Comparison of ENCODE assay signal across 9 cellular contexts in the genomic region with DNA sequence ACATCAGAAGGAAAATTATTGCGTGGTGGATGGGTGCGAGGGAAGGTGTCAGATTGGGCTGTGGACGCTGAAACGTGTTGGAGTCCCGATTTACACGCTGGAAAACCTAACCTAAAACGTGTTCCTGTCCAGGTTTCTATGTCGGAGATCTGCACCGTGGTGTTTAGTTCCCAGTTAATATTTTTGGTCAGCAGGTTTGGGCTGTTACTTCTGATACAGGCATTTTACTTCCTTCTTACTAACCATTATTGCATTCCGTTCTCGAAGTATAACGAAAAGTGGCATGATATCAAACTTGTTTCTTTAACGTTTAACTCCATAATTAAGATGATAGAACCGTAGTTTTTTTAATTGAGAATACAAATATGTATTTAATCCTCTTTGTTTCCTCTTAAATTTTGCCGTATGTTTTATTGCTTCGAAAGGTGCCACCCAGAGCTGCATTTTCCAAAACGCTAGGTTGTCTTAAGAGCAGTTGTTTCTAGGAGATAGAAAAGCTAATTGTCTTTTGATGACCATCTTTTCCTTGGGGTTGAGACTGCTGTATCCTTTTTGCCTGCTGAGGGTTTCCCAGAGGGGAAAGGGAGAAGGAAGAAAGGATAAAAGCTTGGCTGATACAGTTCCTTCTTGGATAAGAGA. TPM values are rescaled to one million over a fixed set of nuclear protein-coding genes. Genes with fewer than 3 reads are reported as not detected.
DNase-seq lines count a peak whose midpoint lies in the region; ATAC-seq, FAIRE-seq and TF ChIP-seq lines count a peak whose summit lies in the region.
"Had no signal": no experiment of that assay in that cellular context is flagged by ENCODE, and none has a peak within 500 bp of the region (broad histone marks: within the 10 kb centered on the region; RNA-seq: fewer than 3 reads in every experiment).

No MANE protein-coding gene starts in this region.

- no peaks in the 10 kb centered on the region for H3K79me2 ChIP-seq in parathyroid adenoma

- H3K9ac ChIP-seq in ES-I3 (ENCODE audit: low read depth, low read length): peak overlapping the region; percentile 70; the same call in 1 of the 2 replicates
- H3K9ac ChIP-seq in parathyroid adenoma: no peak overlapping the region

- TF ChIP-seq CTCF in parathyroid adenoma (IDR thresholded peaks at IDR 0.05): no peak

- no peak for ATAC-seq in GM21825 (IDR thresholded peaks at IDR 0.05; ENCODE audit: unreplicated experiment)

- 29 to 31% methylated on average over 17 of the region's 17 CpGs for WGBS in esophagus, 2 donors

- no peak overlapping the region for H2AFZ ChIP-seq in parathyroid adenoma

- no peaks in the 10 kb centered on the region for H3K36me3 ChIP-seq in ES-I3 (ENCODE audit: insufficient read depth, low read length)
- H3K36me3 ChIP-seq in esophagus (ENCODE audit: control insufficient read depth in 2 of 2, insufficient read depth in 2 of 2, low read length in 1 of 2): no peaks in the 10 kb centered on the region
- no peaks in the 10 kb centered on the region for H3K36me3 ChIP-seq in parathyroid adenoma (ENCODE audit: control insufficient read depth, insufficient read depth, low read length)

- H3K4me1 ChIP-seq in ES-I3 (ENCODE audit: insufficient read depth, low read length) (peaks cover 5% of the 10 kb centered on the region; the same call in 1 of the 2 replicates), esophagus (ENCODE audit: control insufficient read depth in 2 of 2, insufficient read depth in 2 of 2, low read length in 1 of 2) (no peaks in the 10 kb centered on the region), parathyroid adenoma (no peaks in the 10 kb centered on the region)

- H3K27ac ChIP-seq in esophagus (ENCODE audit: low read depth in 2 of 2, low read length in 1 of 2) (no peak overlapping the region), parathyroid adenoma (no peak overlapping the region)

- H3K9me3 ChIP-seq in ES-I3 (ENCODE audit: control insufficient read depth, insufficient read depth, low read length): no peaks in the 10 kb centered on the region
- no peaks in the 10 kb centered on the region for H3K9me3 ChIP-seq in esophagus (ENCODE audit: control insufficient read depth in 2 of 2, insufficient read depth in 1 of 2, low read depth in 1 of 2, low read length in 1 of 2)
- H3K9me3 ChIP-seq in parathyroid adenoma (ENCODE audit: control insufficient read depth, low read length): no peaks in the 10 kb centered on the region

- DNase-seq in RKO (ENCODE audit: low spot score) (peak; percentile 19), urothelium cell line (ENCODE audit: low spot score) (no peak), AML-193 (lab: John Stamatoyannopoulos, UW) (no peak), COLO829 (ENCODE audit: low spot score) (no peak)

- peak overlapping the region; percentile 68 to 78 for H3K4me3 ChIP-seq in esophagus (ENCODE audit: low read depth in 1 of 2, low read length in 2 of 2)
- H3K4me3 ChIP-seq in parathyroid adenoma (ENCODE audit: low read depth, low read length): peak overlapping the region; percentile 39

- H3K27me3 ChIP-seq in esophagus (ENCODE audit: control insufficient read depth in 1 of 2, insufficient read depth in 2 of 2, low read length in 2 of 2): no peaks in the 10 kb centered on the region
- H3K27me3 ChIP-seq in parathyroid adenoma (ENCODE audit: control insufficient read depth, insufficient read depth, low read length): no peaks in the 10 kb centered on the region

- H3K4me2 ChIP-seq in parathyroid adenoma (ENCODE audit: low read length): peak overlapping the region; percentile 69

- FAIRE-seq in urothelium cell line (lab: Jason Lieb, UNC): no peak
- FAIRE-seq: TTC549 had no signal

RNA-seq across cellular contexts. Expression of gene ADARB1, which starts 1.3 kb away (rescaled TPM):
- polyA plus RNA-seq in esophagus: 1 to 10 TPM; 4.7 to 7.9 TPM
